ENCODE assay signal across 1 cellular context in the genomic region with DNA sequence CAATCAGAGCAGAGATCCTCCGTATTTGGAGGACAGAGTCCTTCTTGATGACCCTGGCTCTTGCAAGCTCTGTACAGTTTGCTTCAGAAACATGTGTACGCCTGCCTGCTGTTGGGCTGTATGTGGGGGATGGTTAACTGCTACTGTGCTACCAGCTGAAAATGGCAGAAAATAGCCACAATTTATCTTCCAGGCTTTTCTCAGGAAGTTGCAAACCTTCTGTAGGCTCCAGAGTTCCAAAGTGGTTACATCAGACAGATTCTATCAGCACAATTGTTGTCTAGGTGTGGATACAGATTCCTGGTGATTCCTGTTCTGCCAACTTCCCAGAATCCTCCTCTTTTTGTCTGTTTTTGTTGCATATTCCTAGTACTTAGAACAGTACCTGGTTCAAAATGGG.
TF ChIP-seq lines count a peak whose summit lies in the region.

No MANE protein-coding gene starts in this region.

TF ChIP-seq in endothelial cell of umbilical vein, 7 proteins besides CTCF, POLR2A, EP300 and RAD21:
- TF ChIP-seq JUN (IDR thresholded peaks at IDR 0.05; ENCODE audit: borderline replicate concordance, insufficient read depth, insufficient read length, low read depth) = no peak
- TF ChIP-seq MYC (IDR thresholded peaks at IDR 0.05; ENCODE audit: low read depth, low read length) = no peak
- no peak for TF ChIP-seq MAX (IDR thresholded peaks at IDR 0.05; ENCODE audit: insufficient read depth, insufficient read length)
- TF ChIP-seq FOS (IDR thresholded peaks at IDR 0.05; ENCODE audit: borderline replicate concordance, insufficient read depth, low read length) = no peak
- TF ChIP-seq POLR2AphosphoS5 (IDR thresholded peaks at IDR 0.05; ENCODE audit: insufficient read depth, low read depth, low read length) = no peak
- TF ChIP-seq EZH2 (IDR thresholded peaks at IDR 0.05; ENCODE audit: borderline replicate concordance, low read depth, low read length, severe bottlenecking) = no peak
- no peak for TF ChIP-seq GATA2 (IDR thresholded peaks at IDR 0.05; ENCODE audit: insufficient read depth, insufficient read length, low read depth, low read length)
